20 cellular contexts compared by ENCODE assay signal in genomic region chr4:38365261-38365660, GRCh38.
"Had no signal": no experiment of that assay in that cellular context is flagged by ENCODE, and none has a peak within 500 bp of the region (broad histone marks: within the 10 kb centered on the region; RNA-seq: fewer than 3 reads in every experiment).

No MANE protein-coding gene starts in this region.

- H3K36me3 ChIP-seq: esophagus squamous epithelium, gastrocnemius medialis had no signal

- H3K4me3 ChIP-seq: esophagus squamous epithelium, gastrocnemius medialis had no signal

- H3K9me3 ChIP-seq: esophagus squamous epithelium, gastrocnemius medialis had no signal

- DNase-seq: activated CD4-positive, alpha-beta T cell treated with anti-CD3 and anti-CD28 coated beads for 4 hours; activated CD4-positive, alpha-beta T cell treated with anti-CD3 and anti-CD28 coated beads, Interleukin-2, amount 50 U/mL, for 48 hours; activated CD4-positive, CD25-positive, alpha-beta regulatory T cell; activated CD8-positive, alpha-beta memory T cell treated with anti-CD3 and anti-CD28 coated beads, Interleukin-2, amount 50 U/mL, for 48 hours; activated effector memory CD4-positive, alpha-beta T cell treated with Interleukin-2 at 50 U/mL for 16 hours; activated naive CD4-positive, alpha-beta T cell treated with anti-CD3 and anti-CD28 coated beads for 36 hours; activated naive CD8-positive, alpha-beta T cell treated with anti-CD3 and anti-CD28 coated beads, Interleukin-2, amount 10 ng/mL, durations not matched to agents 7 days and 5 days; activated T-cell treated with anti-CD3 and anti-CD28 coated beads, Interleukin-2, amount 50 U/mL, for 48 hours; cerebellar nuclear complex; endodermal cell; esophagus squamous epithelium; gastrocnemius medialis; hippocampal formation; kidney glomerular epithelial cell; naive B cell; occipital lobe; stimulated activated CD4-positive, alpha-beta T cell treated with anti-CD3 and anti-CD28 coated beads, Interleukin-12 subunit alpha, Interleukin-12 subunit beta, amount 100 ng/mL, for 4 hours; stimulated activated CD4-positive, alpha-beta T cell treated with anti-CD3 and anti-CD28 coated beads, Interleukin-4, amount 100 ng/mL, for 4 hours; SW 1271; T-helper 17 cell had no signal

- H3K27ac ChIP-seq: gastrocnemius medialis had no signal

- ATAC-seq: gastrocnemius medialis, T-helper 17 cell had no signal

- H3K27me3 ChIP-seq: esophagus squamous epithelium, gastrocnemius medialis had no signal
